Comparison of ENCODE assay signal across 9 cellular contexts in the genomic region with DNA sequence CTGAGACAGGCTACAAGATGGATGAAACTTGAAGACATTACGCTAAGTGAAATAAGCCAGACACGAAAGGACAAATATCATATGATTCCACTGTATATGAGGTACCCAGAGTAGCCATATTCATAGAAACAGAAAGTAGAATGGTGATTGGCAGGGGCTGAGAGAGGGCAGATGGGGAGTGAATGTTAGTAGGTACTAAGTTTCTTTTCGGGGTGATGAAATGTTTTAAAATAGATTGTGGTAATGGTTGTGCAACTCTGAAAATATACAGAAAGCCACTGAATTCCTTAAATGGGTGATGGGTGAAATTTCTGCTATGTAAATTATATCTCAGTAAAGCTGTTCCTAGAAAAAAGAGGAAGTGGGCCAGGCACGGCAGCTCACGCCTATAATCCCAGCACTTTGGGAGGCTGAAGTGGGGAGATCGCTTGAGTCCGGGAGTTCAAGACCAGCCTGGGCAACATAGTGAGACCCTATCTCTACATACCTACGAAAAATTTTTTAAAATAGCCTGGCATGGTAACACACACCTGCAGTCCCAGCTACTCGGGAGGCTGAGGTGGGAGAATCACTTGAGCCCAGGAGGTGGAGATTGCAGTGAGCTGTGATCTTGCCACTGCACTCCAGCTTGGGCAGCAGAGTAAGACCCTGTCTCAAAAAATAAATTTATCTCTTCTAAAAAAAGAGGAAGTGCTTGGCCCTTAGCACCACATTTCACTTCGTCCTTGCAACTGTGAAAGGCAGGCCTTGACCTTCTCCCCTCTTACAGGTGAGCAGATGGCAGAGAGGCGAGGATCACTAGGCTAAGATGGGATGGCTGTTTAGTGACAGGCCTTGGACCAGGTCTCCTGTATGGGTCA. TPM values are rescaled to one million over a fixed set of nuclear protein-coding genes. Genes with fewer than 3 reads are reported as not detected.
DNase-seq lines count a peak whose midpoint lies in the region; ATAC-seq and TF ChIP-seq lines count a peak whose summit lies in the region.
"Had no signal": no experiment of that assay in that cellular context is flagged by ENCODE, and none has a peak within 500 bp of the region (broad histone marks: within the 10 kb centered on the region; RNA-seq: fewer than 3 reads in every experiment).

No MANE protein-coding gene starts in this region.

- H3K36me3 Mint-ChIP-seq in CD8-positive, alpha-beta memory T cell = no peaks in the 10 kb centered on the region
- no peaks in the 10 kb centered on the region for H3K36me3 Mint-ChIP-seq in activated B cell treated with CpG ODN at 0.5 μM for 24 hours (ENCODE audit: low read depth)
- H3K36me3 Mint-ChIP-seq in stimulated activated naive B cell treated with anti-CD40 and anti-IgM and Interleukin-4, amounts not matched to agents 10 μg/mL and 1 μg/mL and 100 μg/mL, for 72 hours = no peaks in the 10 kb centered on the region

- H3K27ac Mint-ChIP-seq in CD8-positive, alpha-beta memory T cell = peak overlapping the region in 6 of 8 donors; percentile 8 to 64 (median 42)
- peak overlapping the region; percentile 96 for H3K27ac Mint-ChIP-seq in activated B cell treated with CpG ODN at 0.5 μM for 24 hours
- H3K27ac Mint-ChIP-seq in stimulated activated naive B cell treated with anti-CD40 and anti-IgM and Interleukin-4, amounts not matched to agents 10 μg/mL and 1 μg/mL and 100 μg/mL, for 72 hours = peak overlapping the region; percentile 96

- H3K27ac ChIP-seq in CD8-positive, alpha-beta memory T cell (ENCODE audit: low read depth, low read length) = no peak overlapping the region
- no peak overlapping the region for H3K27ac ChIP-seq in foreskin keratinocyte

- peaks cover 18 to 33% (median 22%) of the 10 kb centered on the region in 3 donors for H3K4me1 Mint-ChIP-seq in CD8-positive, alpha-beta memory T cell
- H3K4me1 Mint-ChIP-seq in activated B cell treated with CpG ODN at 0.5 μM for 24 hours = peaks cover 44% of the 10 kb centered on the region
- peaks cover 22 to 55% of the 10 kb centered on the region in 2 donors for H3K4me1 Mint-ChIP-seq in stimulated activated naive B cell treated with anti-CD40 and anti-IgM and Interleukin-4, amounts not matched to agents 10 μg/mL and 1 μg/mL and 100 μg/mL, for 72 hours

- H3K4me1 ChIP-seq in CD8-positive, alpha-beta memory T cell (ENCODE audit: insufficient read depth, low read length) = peaks cover 15% of the 10 kb centered on the region
- no peaks in the 10 kb centered on the region for H3K4me1 ChIP-seq in foreskin keratinocyte

- POLR2A ChIA-PET in CD8-positive, alpha-beta memory T cell (lab: Charles Lee) = no interaction called here
- POLR2A ChIA-PET in activated B cell treated with CpG ODN at 0.5 μM for 24 hours (lab: Charles Lee) = interaction anchor here (0.7 to 4.4 kb wide), 12 partner anchors 8 to 447 kb away, joined by 3 to 33 read pairs (median 8); partner anchors contain the start of genes CREB3L4, DENND4B, GATAD2B and INTS3

- ATAC-seq in GM19397 (IDR thresholded peaks at IDR 0.05; ENCODE audit: unreplicated experiment) (peak; percentile 68), HG03442 (IDR thresholded peaks at IDR 0.05; ENCODE audit: unreplicated experiment) (peak; percentile 88), activated B cell treated with CpG ODN at 0.5 μM for 24 hours (ENCODE audit: low read depth) (peak; percentile 92), left cardiac atrium (peak; percentile 35 to 65), foreskin keratinocyte (no peak)
- ATAC-seq in stimulated activated naive B cell treated with anti-CD40 and anti-IgM and Interleukin-4, amounts not matched to agents 10 μg/mL and 1 μg/mL and 100 μg/mL, for 72 hours (replicated peaks) = peak; percentile 95 to 96
- ATAC-seq: Panc1 had no signal

- no peaks in the 10 kb centered on the region for H3K36me3 ChIP-seq in CD8-positive, alpha-beta memory T cell (ENCODE audit: insufficient read depth, low read length)

- peak in 1 of 5 donors; percentile 29 for DNase-seq in CD8-positive, alpha-beta memory T cell
- no peak for DNase-seq in activated B cell treated with CpG ODN at 0.5 μM for 24 hours
- DNase-seq in left cardiac atrium = no peak
- DNase-seq in stimulated activated naive B cell treated with anti-CD40 and anti-IgM and Interleukin-4, amounts not matched to agents 10 μg/mL and 1 μg/mL and 100 μg/mL, for 72 hours = peak; percentile 62
- DNase-seq in DMS79 (lab: John Stamatoyannopoulos, UW) = no peak
- no peak for DNase-seq in foreskin keratinocyte

- intact Hi-C loops in activated B cell treated with CpG ODN at 0.5 μM for 24 hours (cut with micrococcal nuclease) (loop anchor here (1.0 to 10.0 kb wide), 6 partner anchors 8 to 430 kb away; partner anchors contain the start of genes GATAD2B, ILF2 and UBAP2L), left cardiac atrium (cut with DNase I) (loop anchor here in 1 of 2 donors (10.0 kb wide), 1 partner anchor 154 kb away; the partner anchor contains the start of gene DENND4B)

- H3K9me3 ChIP-seq in CD8-positive, alpha-beta memory T cell (ENCODE audit: low read length) = no peaks in the 10 kb centered on the region

- H3K9me3 Mint-ChIP-seq in CD8-positive, alpha-beta memory T cell = peaks cover 0 to 1% (median 0%) of the 10 kb centered on the region in 5 donors
- peaks cover 2% of the 10 kb centered on the region for H3K9me3 Mint-ChIP-seq in activated B cell treated with CpG ODN at 0.5 μM for 24 hours
- no peaks in the 10 kb centered on the region for H3K9me3 Mint-ChIP-seq in stimulated activated naive B cell treated with anti-CD40 and anti-IgM and Interleukin-4, amounts not matched to agents 10 μg/mL and 1 μg/mL and 100 μg/mL, for 72 hours

- H3K27me3 Mint-ChIP-seq in CD8-positive, alpha-beta memory T cell = peaks cover 13 to 20% of the 10 kb centered on the region in 2 donors
- no peaks in the 10 kb centered on the region for H3K27me3 Mint-ChIP-seq in activated B cell treated with CpG ODN at 0.5 μM for 24 hours
- no peaks in the 10 kb centered on the region for H3K27me3 Mint-ChIP-seq in stimulated activated naive B cell treated with anti-CD40 and anti-IgM and Interleukin-4, amounts not matched to agents 10 μg/mL and 1 μg/mL and 100 μg/mL, for 72 hours

- TF ChIP-seq CTCF in activated B cell treated with CpG ODN at 0.5 μM for 24 hours (IDR thresholded peaks at IDR 0.05) = no peak
- TF ChIP-seq CTCF in foreskin keratinocyte (conservative IDR thresholded peaks at IDR 0.05) = no peak

- peak overlapping the region in 2 of 7 donors; percentile 0 to 45 for H3K4me3 Mint-ChIP-seq in CD8-positive, alpha-beta memory T cell
- H3K4me3 Mint-ChIP-seq in activated B cell treated with CpG ODN at 0.5 μM for 24 hours = peak overlapping the region; percentile 71
- peak overlapping the region; percentile 67 for H3K4me3 Mint-ChIP-seq in stimulated activated naive B cell treated with anti-CD40 and anti-IgM and Interleukin-4, amounts not matched to agents 10 μg/mL and 1 μg/mL and 100 μg/mL, for 72 hours

- no peak overlapping the region for H3K4me3 ChIP-seq in CD8-positive, alpha-beta memory T cell (ENCODE audit: low read length)

- CTCF ChIA-PET in CD8-positive, alpha-beta memory T cell (lab: Charles Lee) = interaction anchor here (0.6 to 1.7 kb wide), 3 partner anchors 193 to 480 kb away, joined by 3 to 4 read pairs (median 3); partner anchors contain the start of gene RAB13
- CTCF ChIA-PET in activated B cell treated with CpG ODN at 0.5 μM for 24 hours (lab: Charles Lee) = interaction anchor here (1.5 to 2.3 kb wide), 3 partner anchors 15 to 195 kb away, joined by 5 to 12 read pairs (median 6); partner anchors contain the start of genes CREB3L4, RAB13 and SLC27A3

- H3K27me3 ChIP-seq in CD8-positive, alpha-beta memory T cell (ENCODE audit: insufficient read depth, low read length, poor library complexity, severe bottlenecking) = no peaks in the 10 kb centered on the region
- H3K27me3 ChIP-seq in foreskin keratinocyte = peaks cover 10% of the 10 kb centered on the region

RNA-seq across cellular contexts. Expression of gene SLC27A3, which starts 16.0 kb away (rescaled TPM):
- total RNA-seq in CD8-positive, alpha-beta memory T cell = 10 to 100 TPM in 1 of 2 experiments, 1 to 10 TPM in 1; 9.9 to 11.3 TPM
- 29.3 TPM for polyA plus RNA-seq in CD8-positive, alpha-beta memory T cell
- total RNA-seq in activated B cell treated with CpG ODN at 0.5 μM for 24 hours (7.8 and 12.6 TPM in 2 replicates), left cardiac atrium (10 to 100 TPM; 22.9 to 26.5 TPM), foreskin keratinocyte (10.3 and 11.4 TPM in 2 replicates)
- 15.0 TPM in 2 replicates for polyA plus RNA-seq in foreskin keratinocyte

Comparison
In these comparisons a context has a peak if more than half of its experiments do, and no peak if none do; other contexts are left out.
1. H3K27ac Mint-ChIP-seq: peak in every context shown above with its lines; median percentile 96 in activated B cell treated with CpG ODN at 0.5 μM for 24 hours; 96 in stimulated activated naive B cell treated with anti-CD40 and anti-IgM and Interleukin-4, amounts not matched to agents 10 μg/mL and 1 μg/mL and 100 μg/mL, for 72 hours; 42 in CD8-positive, alpha-beta memory T cell.